ENCODE assay signal across 1 cellular context in the genomic region with DNA sequence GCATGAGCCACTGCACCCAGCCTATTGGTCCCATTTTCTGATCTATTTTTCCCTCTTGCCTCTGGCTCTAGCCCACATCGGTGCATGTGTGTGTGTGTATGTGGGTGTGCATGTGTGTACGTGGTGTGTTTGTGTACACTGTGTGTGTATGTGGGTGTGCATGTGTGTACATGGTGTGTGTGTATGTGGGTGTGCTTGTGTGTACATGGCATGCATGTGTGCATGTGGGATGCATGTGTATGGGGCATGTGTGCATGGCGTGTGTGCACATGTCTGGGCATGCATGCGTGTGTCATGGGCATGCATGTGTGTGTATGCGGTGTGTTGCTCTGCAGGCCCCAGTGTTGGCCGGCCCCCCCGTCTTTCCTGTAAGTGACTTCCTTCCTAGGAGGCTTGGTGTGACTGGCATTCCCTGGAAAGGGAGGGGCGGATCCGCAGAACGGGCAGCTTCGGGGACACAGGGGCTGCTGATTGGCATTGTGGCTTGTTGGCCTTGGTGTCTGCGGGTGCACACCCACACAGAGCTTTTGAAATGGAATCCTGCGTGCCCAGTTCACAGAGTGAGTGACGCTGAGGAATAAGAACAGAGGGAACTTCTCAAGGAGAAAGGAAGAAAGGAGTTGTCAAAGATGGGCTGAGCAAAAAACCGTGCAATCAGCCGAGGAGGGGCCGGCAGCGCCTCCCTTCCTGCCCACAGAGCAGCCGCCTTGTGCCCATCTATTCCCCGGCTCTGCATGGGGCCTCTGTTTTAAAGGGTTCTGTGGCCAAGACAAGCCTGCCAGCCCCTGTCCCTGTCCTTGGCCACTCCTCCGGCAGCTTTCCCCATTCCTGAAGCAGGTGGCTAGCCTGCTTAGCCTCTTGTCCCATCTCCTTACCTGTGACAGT.
TF ChIP-seq lines count a peak whose summit lies in the region.

No MANE protein-coding gene starts in this region.

TF ChIP-seq in IMR-90, 13 proteins besides CTCF, POLR2A, EP300 and RAD21 (continued from another document):
- TF ChIP-seq, protein P1, sequence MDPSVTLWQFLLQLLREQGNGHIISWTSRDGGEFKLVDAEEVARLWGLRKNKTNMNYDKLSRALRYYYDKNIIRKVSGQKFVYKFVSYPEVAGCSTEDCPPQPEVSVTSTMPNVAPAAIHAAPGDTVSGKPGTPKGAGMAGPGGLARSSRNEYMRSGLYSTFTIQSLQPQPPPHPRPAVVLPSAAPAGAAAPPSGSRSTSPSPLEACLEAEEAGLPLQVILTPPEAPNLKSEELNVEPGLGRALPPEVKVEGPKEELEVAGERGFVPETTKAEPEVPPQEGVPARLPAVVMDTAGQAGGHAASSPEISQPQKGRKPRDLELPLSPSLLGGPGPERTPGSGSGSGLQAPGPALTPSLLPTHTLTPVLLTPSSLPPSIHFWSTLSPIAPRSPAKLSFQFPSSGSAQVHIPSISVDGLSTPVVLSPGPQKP (IDR thresholded peaks at IDR 0.05; ENCODE audit: borderline replicate concordance, low read depth, low read length), result no peak
- TF ChIP-seq RCOR1 (IDR thresholded peaks at IDR 0.05; ENCODE audit: insufficient replicate concordance, low read length) (no peak), FOS (IDR thresholded peaks at IDR 0.05; ENCODE audit: low read depth, low read length) (no peak), NFE2L2 (IDR thresholded peaks at IDR 0.05; ENCODE audit: low read depth, low read length) (no peak)
